ENCODE assay signal across 8 cellular contexts in the genomic region with DNA sequence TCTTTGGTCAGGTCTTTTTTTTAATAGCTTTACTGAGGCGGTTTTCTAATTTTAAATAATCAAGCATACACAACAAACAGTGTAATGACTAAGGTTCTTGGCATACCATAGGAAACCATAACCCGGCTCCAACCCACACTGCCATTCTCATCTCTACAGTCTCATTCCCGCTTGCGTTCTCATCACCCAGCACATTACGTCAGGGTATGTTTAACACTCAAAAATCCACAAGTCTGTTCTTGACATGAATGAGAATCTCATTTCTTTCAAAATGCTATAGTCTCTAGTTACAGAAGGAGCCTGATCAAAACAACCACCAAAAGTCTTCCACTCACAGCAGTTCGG. TPM values are rescaled to one million over a fixed set of nuclear protein-coding genes. Genes with fewer than 3 reads are reported as not detected.
DNase-seq lines count a peak whose midpoint lies in the region; ATAC-seq and TF ChIP-seq lines count a peak whose summit lies in the region.

No MANE protein-coding gene starts in this region.

- intact Hi-C loops in Caco-2 (cut with micrococcal nuclease; ENCODE audit: unreplicated experiment): loop anchor here (1.0 kb wide), 1 partner anchor 30 kb away; no protein-coding TSS in a partner anchor
- intact Hi-C loops in naive thymus-derived CD4-positive, alpha-beta T cell (cut with micrococcal nuclease): loop anchor here in 1 of 2 donors (2.0 kb wide), 1 partner anchor 14 kb away; no protein-coding TSS in a partner anchor

- TF ChIP-seq CTCF in Caco-2 (IDR thresholded peaks at IDR 0.05; ENCODE audit: insufficient read depth in 1 of 2, low read depth in 1 of 2, low read length in 1 of 2, severe bottlenecking in 1 of 2, unreplicated experiment in 1 of 2) (no peak), RWPE1 (conservative IDR thresholded peaks at IDR 0.05; ENCODE audit: low read depth) (no peak)

- H3K4me3 Mint-ChIP-seq in Caco-2 (ENCODE audit: unreplicated experiment): peak overlapping the region; percentile 75
- peak overlapping the region; percentile 90 to 97 (median 94) for H3K4me3 Mint-ChIP-seq in naive thymus-derived CD4-positive, alpha-beta T cell

- TSS peak; percentile 84 for BruUV-seq in Caco-2 (replicated peaks; lab: Mats Ljungman, UMichigan)

- H3K27ac Mint-ChIP-seq in Caco-2 (ENCODE audit: unreplicated experiment): peak overlapping the region; percentile 23
- H3K27ac Mint-ChIP-seq in naive thymus-derived CD4-positive, alpha-beta T cell: peak overlapping the region; percentile 90 to 98 (median 95)

- peak overlapping the region; percentile 93 for H3K27ac ChIP-seq in RWPE1
- H3K27ac ChIP-seq in naive thymus-derived CD4-positive, alpha-beta T cell (ENCODE audit: low read depth, low read length): peak overlapping the region; percentile 81

- ATAC-seq in GM18909 (IDR thresholded peaks at IDR 0.05; ENCODE audit: poor library complexity, unreplicated experiment) (peak; percentile 35), HG03108 (IDR thresholded peaks at IDR 0.05; ENCODE audit: unreplicated experiment) (peak; percentile 19)
- no peak for ATAC-seq in naive thymus-derived CD4-positive, alpha-beta T cell

- no peak for DNase-seq in Caco-2
- DNase-seq in RWPE1 (ENCODE audit: low spot score): peak; percentile 74
- peak; percentile 26 for DNase-seq in effector CD8-positive, alpha-beta T cell (lab: John Stamatoyannopoulos, UW)
- DNase-seq in naive thymus-derived CD4-positive, alpha-beta T cell: peak in 1 of 9 donors; percentile 74
- no peak for DNase-seq in SKM-1 treated with dmso at 0.1 percent for 144 hours (lab: John Stamatoyannopoulos, UW; ENCODE audit: unreplicated experiment)
- no peak for DNase-seq in NCI-H1417 treated with DMSO at 0.1 percent for 48 hours (lab: John Stamatoyannopoulos, UW)

- H3K36me3 Mint-ChIP-seq in Caco-2 (ENCODE audit: insufficient read depth, unreplicated experiment): no peaks in the 10 kb centered on the region
- peaks cover 0 to 13% (median 5%) of the 10 kb centered on the region in 5 donors for H3K36me3 Mint-ChIP-seq in naive thymus-derived CD4-positive, alpha-beta T cell

- POLR2A ChIA-PET in Caco-2 (lab: Charles Lee): interaction anchor here (0.9 to 1.6 kb wide), 5 partner anchors 10 to 200 kb away, joined by 3 to 26 read pairs (median 7); a partner anchor contains a TSS
- POLR2A ChIA-PET in RWPE1 (lab: Yijun Ruan, JAX; ENCODE audit: low non-redundant PET): interaction anchor here (0.9 to 1.4 kb wide), 3 partner anchors 31 to 201 kb away, joined by 3 to 5 read pairs (median 3); a partner anchor contains a TSS
- POLR2A ChIA-PET in naive thymus-derived CD4-positive, alpha-beta T cell (lab: Charles Lee): interaction anchor here (0.7 to 4.3 kb wide), 4 partner anchors 25 to 125 kb away, joined by 3 to 81 read pairs (median 4); a partner anchor contains a TSS

- H3K27me3 ChIP-seq in Caco-2 (replicated peaks; ENCODE audit: control insufficient read depth, insufficient read depth, low read length): no peaks in the 10 kb centered on the region
- no peaks in the 10 kb centered on the region for H3K27me3 ChIP-seq in naive thymus-derived CD4-positive, alpha-beta T cell (ENCODE audit: control insufficient read depth in 2 of 2, insufficient read depth in 2 of 2, low read length in 2 of 2)

- H3K4me1 Mint-ChIP-seq in Caco-2 (ENCODE audit: low read depth, unreplicated experiment): peaks cover 22% of the 10 kb centered on the region
- peaks cover 17 to 42% (median 36%) of the 10 kb centered on the region in 7 donors for H3K4me1 Mint-ChIP-seq in naive thymus-derived CD4-positive, alpha-beta T cell

- H3K36me3 ChIP-seq in Caco-2 (ENCODE audit: control insufficient read depth, insufficient read depth, low read length): no peaks in the 10 kb centered on the region; the same call in 1 of the 2 replicates
- H3K36me3 ChIP-seq in naive thymus-derived CD4-positive, alpha-beta T cell (ENCODE audit: control insufficient read depth in 2 of 3, insufficient read depth in 3 of 3, low read length in 3 of 3): no peaks in the 10 kb centered on the region

- H3K9me3 Mint-ChIP-seq in Caco-2 (ENCODE audit: unreplicated experiment): no peaks in the 10 kb centered on the region
- H3K9me3 Mint-ChIP-seq in naive thymus-derived CD4-positive, alpha-beta T cell: no peaks in the 10 kb centered on the region

- peak overlapping the region; percentile 49 for H3K4me3 ChIP-seq in Caco-2 (ENCODE audit: low read depth, low read length)
- H3K4me3 ChIP-seq in naive thymus-derived CD4-positive, alpha-beta T cell (ENCODE audit: low read length): peak overlapping the region; percentile 84

- CTCF ChIA-PET in Caco-2 (lab: Charles Lee) (interaction anchor here (1.7 kb wide), 1 partner anchor 30 kb away, joined by 16 read pairs; a partner anchor contains a TSS), RWPE1 (lab: Yijun Ruan, JAX) (interaction anchor here (0.7 kb wide), 1 partner anchor 277 kb away, joined by 4 read pairs; no protein-coding TSS in a partner anchor)
- CTCF ChIA-PET in naive thymus-derived CD4-positive, alpha-beta T cell (lab: Charles Lee): interaction anchor here (1.1 to 2.1 kb wide), 2 partner anchors 10 to 30 kb away, joined by 4 to 10 read pairs; a partner anchor contains a TSS

- H3K9me3 ChIP-seq in Caco-2: no peaks in the 10 kb centered on the region
- H3K9me3 ChIP-seq in naive thymus-derived CD4-positive, alpha-beta T cell (ENCODE audit: control insufficient read depth in 2 of 3, low read length in 3 of 3): no peaks in the 10 kb centered on the region

- no peaks in the 10 kb centered on the region for H3K27me3 Mint-ChIP-seq in Caco-2 (ENCODE audit: insufficient read depth, unreplicated experiment)
- no peaks in the 10 kb centered on the region for H3K27me3 Mint-ChIP-seq in naive thymus-derived CD4-positive, alpha-beta T cell

- peaks cover 13% of the 10 kb centered on the region; the same call in 1 of the 2 replicates for H3K4me1 ChIP-seq in Caco-2
- peaks cover 8 to 14% of the 10 kb centered on the region in 2 donors for H3K4me1 ChIP-seq in naive thymus-derived CD4-positive, alpha-beta T cell (ENCODE audit: control insufficient read depth in 2 of 2, insufficient read depth in 2 of 2, low read length in 2 of 2)

RNA-seq across cellular contexts. Expression of a gene that starts 0.5 kb away (rescaled TPM):
- 7.0 and 7.1 TPM in 2 replicates for total RNA-seq in Caco-2 (2022)
- 1 to 10 TPM; 1.1 to 5.2 (median 3.3) TPM for total RNA-seq in naive thymus-derived CD4-positive, alpha-beta T cell
- 1 to 10 TPM in 1 of 2 donors, under 1 TPM in 1; 0.77 to 1.1 TPM for polyA plus RNA-seq in naive thymus-derived CD4-positive, alpha-beta T cell

RNA-seq across cellular contexts. Expression of a gene that starts 30.8 kb away (rescaled TPM):
- 14.2 and 15.5 TPM in 2 replicates for total RNA-seq in Caco-2 (2022)
- total RNA-seq in naive thymus-derived CD4-positive, alpha-beta T cell: 10 to 100 TPM in 4 of 5 experiments, 1 to 10 TPM in 1; 8.5 to 19.5 (median 12.7) TPM
- polyA plus RNA-seq in naive thymus-derived CD4-positive, alpha-beta T cell: 10 to 100 TPM; 21.2 to 21.8 TPM

RNA-seq across cellular contexts. Expression of a gene that starts 42.4 kb away (rescaled TPM):
- 115 and 121 TPM in 2 replicates for total RNA-seq in Caco-2 (2022)
- 10 to 100 TPM; 20.7 to 41.7 (median 39.2) TPM for total RNA-seq in naive thymus-derived CD4-positive, alpha-beta T cell
- 10 to 100 TPM; 34.8 to 47.8 TPM for polyA plus RNA-seq in naive thymus-derived CD4-positive, alpha-beta T cell

Comparison
In these comparisons a context has a peak if more than half of its experiments do, and no peak if none do; other contexts are left out.
1. DNase-seq: peak in RWPE1 (single experiment) and effector CD8-positive, alpha-beta T cell (single experiment); none in Caco-2 (0 of 2), SKM-1 treated with dmso at 0.1 percent for 144 hours (single experiment) and NCI-H1417 treated with DMSO at 0.1 percent for 48 hours (single experiment).